Comparison of ENCODE assay signal across 22 cellular contexts in genomic region chr6:76330031-76330430, GRCh38.
"Had no signal": no experiment of that assay in that cellular context is flagged by ENCODE, and none has a peak within 500 bp of the region (broad histone marks: within the 10 kb centered on the region; RNA-seq: fewer than 3 reads in every experiment).

No MANE protein-coding gene starts in this region.

- H3K4me1 ChIP-seq: colonic mucosa, esophagus squamous epithelium, gastrocnemius medialis, heart left ventricle, left lung, lower lobe of right lung had no signal

- H3K36me3 ChIP-seq: colonic mucosa, esophagus squamous epithelium, gastrocnemius medialis, heart left ventricle, left lung, lower lobe of right lung had no signal

- DNase-seq: colonic mucosa; cortex of kidney; effector CD8-positive, alpha-beta T cell; effector memory CD8-positive, alpha-beta T cell; endodermal cell; erythroblast; esophagus squamous epithelium; foreskin fibroblast; foreskin melanocyte; gastrocnemius medialis; glutamatergic neuron; heart left ventricle; hippocampal formation; left cardiac atrium; left lung; left ventricle myocardium superior; lower lobe of right lung; mesenchymal stem cell; mucosa of descending colon; naive B cell had no signal

- ATAC-seq: effector memory CD8-positive, alpha-beta T cell; esophagus mucosa; gastrocnemius medialis; heart left ventricle; left cardiac atrium; left lung; left ventricle myocardium superior; lower lobe of right lung; mucosa of descending colon had no signal

- H3K4me3 ChIP-seq: colonic mucosa, esophagus squamous epithelium, gastrocnemius medialis, heart left ventricle, left lung, lower lobe of right lung, mucosa of descending colon had no signal

- H3K27me3 ChIP-seq: colonic mucosa, esophagus squamous epithelium, gastrocnemius medialis, heart left ventricle, left lung had no signal

- H3K9me3 ChIP-seq: colonic mucosa, gastrocnemius medialis had no signal

- H3K27ac ChIP-seq: colonic mucosa, epithelial cell of prostate, esophagus squamous epithelium, gastrocnemius medialis, heart left ventricle, left lung, lower lobe of right lung had no signal
